12 cellular contexts compared by ENCODE assay signal in the genomic region with DNA sequence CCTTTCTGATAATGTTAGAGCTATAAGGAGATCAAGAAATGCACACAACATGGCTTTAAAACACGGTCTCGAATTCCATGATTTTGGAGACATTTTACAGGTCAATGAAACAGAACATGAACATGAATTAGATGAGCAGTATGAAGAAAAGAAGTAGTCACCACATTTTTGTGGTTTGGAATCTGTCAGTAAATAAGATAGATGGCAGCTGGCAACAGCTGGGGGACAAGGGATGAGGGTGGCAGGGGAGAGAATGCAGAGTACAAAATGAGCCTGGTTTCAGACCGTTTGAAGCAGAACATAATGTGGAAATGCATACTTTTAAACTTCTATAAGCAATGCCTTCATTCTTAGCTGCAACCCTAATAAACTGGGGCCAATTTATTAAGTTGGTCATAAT.
DNase-seq lines count a peak whose midpoint lies in the region; ATAC-seq and TF ChIP-seq lines count a peak whose summit lies in the region.
"Had no signal": no experiment of that assay in that cellular context is flagged by ENCODE, and none has a peak within 500 bp of the region (broad histone marks: within the 10 kb centered on the region; RNA-seq: fewer than 3 reads in every experiment).

No MANE protein-coding gene starts in this region.

- peak overlapping the region; percentile 3 for H3K4me3 Mint-ChIP-seq in HFFc6
- H3K4me3 Mint-ChIP-seq: stimulated activated naive CD8-positive, alpha-beta T cell treated with anti-CD3 and anti-CD28 coated beads, Interleukin-15, amount 100 ng/mL, for 72 hours had no signal

- H3K27me3 ChIP-seq in SK-N-SH (ENCODE audit: insufficient read depth), result no peaks in the 10 kb centered on the region

- no peak overlapping the region for H2AFZ ChIP-seq in SK-N-SH (ENCODE audit: low read depth)

- peak overlapping the region; percentile 8; the same call in 1 of the 2 replicates for H3K27ac Mint-ChIP-seq in HFFc6
- H3K27ac Mint-ChIP-seq: stimulated activated naive CD8-positive, alpha-beta T cell treated with anti-CD3 and anti-CD28 coated beads, Interleukin-15, amount 100 ng/mL, for 72 hours had no signal

- no peaks in the 10 kb centered on the region for H3K36me3 Mint-ChIP-seq in HFFc6 (ENCODE audit: low read depth)

- H3K27me3 Mint-ChIP-seq in HFFc6 (ENCODE audit: insufficient read depth), result no peaks in the 10 kb centered on the region
- H3K27me3 Mint-ChIP-seq: stimulated activated naive CD8-positive, alpha-beta T cell treated with anti-CD3 and anti-CD28 coated beads, Interleukin-15, amount 100 ng/mL, for 72 hours had no signal

- no peaks in the 10 kb centered on the region for H3K9me3 Mint-ChIP-seq in HFFc6
- H3K9me3 Mint-ChIP-seq: stimulated activated naive CD8-positive, alpha-beta T cell treated with anti-CD3 and anti-CD28 coated beads, Interleukin-15, amount 100 ng/mL, for 72 hours had no signal

- H3F3A ChIP-seq in SK-N-SH (replicated peaks; ENCODE audit: insufficient read depth), result peaks cover 14% of the 10 kb centered on the region

- POLR2A ChIA-PET in SK-N-SH (lab: Yijun Ruan, JAX), result no interaction called here

- DNase-seq in AG09309 (ENCODE audit: low read depth), result peak; percentile 21
- DNase-seq in HFFc6, result peak; percentile 54
- DNase-seq in SK-N-SH, result no peak
- DNase-seq in hepatic stellate cell (ENCODE audit: low spot score), result peak; percentile 28
- no peak for DNase-seq in GOT3 (lab: John Stamatoyannopoulos, UW)
- no peak for DNase-seq in AML-193 (lab: John Stamatoyannopoulos, UW)
- no peak for DNase-seq in stimulated activated CD4-positive, alpha-beta T cell treated with anti-CD3 and anti-CD28 coated beads, Interleukin-1b, Interleukin-23, amount 100 ng/mL, for 48 hours
- DNase-seq: activated gamma-delta T cell; NCI-H1417 treated with DMSO at 0.1 percent for 48 hours; stimulated activated naive CD8-positive, alpha-beta T cell treated with anti-CD3 and anti-CD28 coated beads, Interleukin-15, amount 100 ng/mL, for 72 hours had no signal

- H3K9ac ChIP-seq in SK-N-SH, result no peak overlapping the region

- CTCF ChIA-PET in SK-N-SH (lab: Yijun Ruan, JAX), result interaction anchor here (1.5 to 2.5 kb wide), 4 partner anchors 8 to 859 kb away, joined by 4 to 10 read pairs (median 6); no protein-coding TSS in a partner anchor

- H3K36me3 ChIP-seq in SK-N-SH (replicated peaks in 1 of 2; ENCODE audit: control insufficient read depth in 1 of 2, insufficient read depth in 2 of 2, low read length in 1 of 2), result peaks cover 5 to 12% of the 10 kb centered on the region in 2 experiments

- TF ChIP-seq RAD21 in SK-N-SH (IDR thresholded peaks at IDR 0.05; ENCODE audit: low read length), result no peak

- peaks cover 22% of the 10 kb centered on the region for H3K4me1 Mint-ChIP-seq in HFFc6 (ENCODE audit: low read depth)
- H3K4me1 Mint-ChIP-seq: stimulated activated naive CD8-positive, alpha-beta T cell treated with anti-CD3 and anti-CD28 coated beads, Interleukin-15, amount 100 ng/mL, for 72 hours had no signal

- peaks cover 25 to 27% of the 10 kb centered on the region in 2 experiments for H3K4me1 ChIP-seq in SK-N-SH (ENCODE audit: control insufficient read depth in 1 of 2, insufficient read depth in 2 of 2, low read depth in 1 of 2, low read length in 1 of 2)

- no peak overlapping the region for H3K4me3 ChIP-seq in AG09309 (ENCODE audit: control insufficient read depth, low read depth, low read length)
- H3K4me3 ChIP-seq in SK-N-SH (ENCODE audit: low read depth in 2 of 2, low read length in 1 of 2), result no peak overlapping the region; a peak in 1 of 4 replicates

- H3K27ac ChIP-seq in SK-N-SH (ENCODE audit: low read depth in 2 of 2, low read length in 1 of 2), result peak overlapping the region; percentile 48 to 78; a peak in 2 of 4 replicates
- H3K27ac ChIP-seq: C4-2B had no signal

- ATAC-seq in HG03571 (IDR thresholded peaks at IDR 0.05; ENCODE audit: unreplicated experiment), result no peak
- ATAC-seq: stimulated activated naive CD8-positive, alpha-beta T cell treated with anti-CD3 and anti-CD28 coated beads, Interleukin-15, amount 100 ng/mL, for 72 hours had no signal

- no peaks in the 10 kb centered on the region for H3K9me2 ChIP-seq in SK-N-SH

- H3K4me2 ChIP-seq in SK-N-SH, result peak overlapping the region; percentile 52

- no peaks in the 10 kb centered on the region for H3K9me3 ChIP-seq in SK-N-SH

- TF ChIP-seq CTCF in AG09309 (IDR thresholded peaks at IDR 0.05; ENCODE audit: control insufficient read depth, insufficient read depth, low read depth, low read length, missing control alignments) (no peak), HFFc6 (IDR thresholded peaks at IDR 0.05) (no peak), SK-N-SH (IDR thresholded peaks at IDR 0.05) (no peak)

- 0 out of 4 replicates have a peak, but pooled peaks of 1 of the 2 experiments have one; percentile 56 for TF ChIP-seq EP300 in SK-N-SH (IDR thresholded peaks at IDR 0.05; ENCODE audit: borderline replicate concordance in 1 of 2, low read depth in 1 of 2, low read length in 1 of 2)

- H3K79me2 ChIP-seq in SK-N-SH (ENCODE audit: insufficient read depth), result no peaks in the 10 kb centered on the region

- 16% methylated on average over 3 of the region's 3 CpGs for WGBS in SK-N-SH (ENCODE audit: low lambda C conversion rate)

- no peaks in the 10 kb centered on the region for H4K20me1 ChIP-seq in SK-N-SH (ENCODE audit: insufficient read depth)

TF ChIP-seq in SK-N-SH, 30 proteins besides CTCF, POLR2A, EP300 and RAD21 (continues in another document):
- TF ChIP-seq ELF1 (IDR thresholded peaks at IDR 0.05) (no peak), RXRA (IDR thresholded peaks at IDR 0.05; ENCODE audit: borderline replicate concordance, low read depth) (no peak), SMC3 (IDR thresholded peaks at IDR 0.05; ENCODE audit: low read depth, low read length) (no peak), POLR2AphosphoS5 (IDR thresholded peaks at IDR 0.05; ENCODE audit: low read depth, low read length) (peak; percentile 35; the same call in 1 of the 2 replicates), TEAD4 (IDR thresholded peaks at IDR 0.05; ENCODE audit: borderline replicate concordance, insufficient read depth) (peak; percentile 79; the same call in 1 of the 2 replicates), RFX5 (IDR thresholded peaks at IDR 0.05; ENCODE audit: low read length) (no peak), SIN3A (IDR thresholded peaks at IDR 0.05; ENCODE audit: borderline replicate concordance, low read depth, low read length) (0 out of 2 replicates have a peak, but pooled peaks have one; percentile 45), NFIC (IDR thresholded peaks at IDR 0.05; ENCODE audit: borderline replicate concordance) (peak; percentile 84), GATA2 (CRISPR knock-in tag; IDR thresholded peaks at IDR 0.05) (no peak), MEF2A (IDR thresholded peaks at IDR 0.05; ENCODE audit: borderline replicate concordance, low read depth) (no peak), FOSL2 (IDR thresholded peaks at IDR 0.05; ENCODE audit: borderline replicate concordance, low read depth) (peak; percentile 57; the same call in 1 of the 2 replicates)
- TF ChIP-seq, protein P1, sequence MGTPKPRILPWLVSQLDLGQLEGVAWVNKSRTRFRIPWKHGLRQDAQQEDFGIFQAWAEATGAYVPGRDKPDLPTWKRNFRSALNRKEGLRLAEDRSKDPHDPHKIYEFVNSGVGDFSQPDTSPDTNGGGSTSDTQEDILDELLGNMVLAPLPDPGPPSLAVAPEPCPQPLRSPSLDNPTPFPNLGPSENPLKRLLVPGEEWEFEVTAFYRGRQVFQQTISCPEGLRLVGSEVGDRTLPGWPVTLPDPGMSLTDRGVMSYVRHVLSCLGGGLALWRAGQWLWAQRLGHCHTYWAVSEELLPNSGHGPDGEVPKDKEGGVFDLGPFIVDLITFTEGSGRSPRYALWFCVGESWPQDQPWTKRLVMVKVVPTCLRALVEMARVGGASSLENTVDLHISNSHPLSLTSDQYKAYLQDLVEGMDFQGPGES (IDR thresholded peaks at IDR 0.05; ENCODE audit: low read depth, low read length), result no peak
- TF ChIP-seq, protein P2, sequence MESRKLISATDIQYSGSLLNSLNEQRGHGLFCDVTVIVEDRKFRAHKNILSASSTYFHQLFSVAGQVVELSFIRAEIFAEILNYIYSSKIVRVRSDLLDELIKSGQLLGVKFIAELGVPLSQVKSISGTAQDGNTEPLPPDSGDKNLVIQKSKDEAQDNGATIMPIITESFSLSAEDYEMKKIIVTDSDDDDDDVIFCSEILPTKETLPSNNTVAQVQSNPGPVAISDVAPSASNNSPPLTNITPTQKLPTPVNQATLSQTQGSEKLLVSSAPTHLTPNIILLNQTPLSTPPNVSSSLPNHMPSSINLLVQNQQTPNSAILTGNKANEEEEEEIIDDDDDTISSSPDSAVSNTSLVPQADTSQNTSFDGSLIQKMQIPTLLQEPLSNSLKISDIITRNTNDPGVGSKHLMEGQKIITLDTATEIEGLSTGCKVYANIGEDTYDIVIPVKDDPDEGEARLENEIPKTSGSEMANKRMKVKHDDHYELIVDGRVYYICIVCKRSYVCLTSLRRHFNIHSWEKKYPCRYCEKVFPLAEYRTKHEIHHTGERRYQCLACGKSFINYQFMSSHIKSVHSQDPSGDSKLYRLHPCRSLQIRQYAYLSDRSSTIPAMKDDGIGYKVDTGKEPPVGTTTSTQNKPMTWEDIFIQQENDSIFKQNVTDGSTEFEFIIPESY (IDR thresholded peaks at IDR 0.05; ENCODE audit: borderline replicate concordance, low read depth), result no peak
- TF ChIP-seq, protein P3, sequence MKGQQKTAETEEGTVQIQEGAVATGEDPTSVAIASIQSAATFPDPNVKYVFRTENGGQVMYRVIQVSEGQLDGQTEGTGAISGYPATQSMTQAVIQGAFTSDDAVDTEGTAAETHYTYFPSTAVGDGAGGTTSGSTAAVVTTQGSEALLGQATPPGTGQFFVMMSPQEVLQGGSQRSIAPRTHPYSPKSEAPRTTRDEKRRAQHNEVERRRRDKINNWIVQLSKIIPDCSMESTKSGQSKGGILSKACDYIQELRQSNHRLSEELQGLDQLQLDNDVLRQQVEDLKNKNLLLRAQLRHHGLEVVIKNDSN (IDR thresholded peaks at IDR 0.05; ENCODE audit: borderline replicate concordance, low read depth), result no peak

Comparison
In these comparisons a context has a peak if more than half of its experiments do, and no peak if none do; other contexts are left out.
1. DNase-seq: peak in AG09309 (single experiment), HFFc6 (single experiment) and hepatic stellate cell (single experiment); none in SK-N-SH (single experiment), GOT3 (single experiment), AML-193 (0 of 2) and stimulated activated CD4-positive, alpha-beta T cell treated with anti-CD3 and anti-CD28 coated beads, Interleukin-1b, Interleukin-23, amount 100 ng/mL, for 48 hours (single experiment).